In the genomic region with DNA sequence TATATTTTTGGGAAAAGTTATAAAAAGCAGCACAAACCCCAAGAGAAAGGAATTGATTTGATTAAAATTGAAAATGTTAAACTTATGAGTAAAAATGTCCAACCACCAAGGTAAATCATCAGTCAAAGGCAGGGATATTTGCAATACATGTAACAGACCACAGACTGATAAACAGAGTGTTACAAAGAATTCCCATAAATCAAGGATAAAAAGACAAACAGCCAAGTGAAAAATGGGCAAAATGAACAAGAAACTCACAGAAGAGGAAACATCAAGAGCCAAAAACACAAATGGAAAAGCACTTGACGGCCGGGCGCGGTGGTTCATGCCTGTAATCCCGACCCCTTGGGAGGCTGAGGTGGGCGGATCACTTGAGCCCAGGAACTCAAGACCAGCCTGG, we compare ENCODE assay signal across 22 cellular contexts.
"Had no signal": no experiment of that assay in that cellular context is flagged by ENCODE, and none has a peak within 500 bp of the region (broad histone marks: within the 10 kb centered on the region; RNA-seq: fewer than 3 reads in every experiment).

No MANE protein-coding gene starts in this region.

- H3K9ac ChIP-seq: KMS-11, SK-N-SH had no signal

- H3K9me3 ChIP-seq: SK-N-SH had no signal

- H3K4me2 ChIP-seq: KMS-11, SK-N-SH had no signal

- FAIRE-seq: HTR-8/SVneo, K562, RCC 7860 had no signal

- H3K27ac ChIP-seq: KMS-11 had no signal

- H3K4me3 ChIP-seq: K562 had no signal

- DNase-seq: NCI-H1048, NCI-H1105, NCI-H1417, NCI-H1436 treated with DMSO at 0.1 percent for 48 hours, NCI-H1694, NCI-H187 treated with DMSO at 0.1 percent for 48 hours, NCI-H2081, NCI-H2107, NCI-H226, NCI-H446, NCI-H510A, NCI-H524 treated with DMSO at 0.1 percent for 48 hours, NCI-H69, NCI-H774, Right ventricle myocardium superior, SIG-M5, SK-N-SH, SW 1271 had no signal
